8 cellular contexts compared by ENCODE assay signal in genomic region chr2:119756837-119757236, GRCh38. TPM values are rescaled to one million over a fixed set of nuclear protein-coding genes. Genes with fewer than 3 reads are reported as not detected.
A peak's percentile ranks its signal among the peaks of the same experiment; 100 is the strongest.
DNase-seq lines count a peak whose midpoint lies in the region; ATAC-seq and TF ChIP-seq lines count a peak whose summit lies in the region.

No MANE protein-coding gene starts in this region.

- 36% methylated on average over 5 of the region's 5 CpGs for WGBS in right cardiac atrium

- intact Hi-C loops in right cardiac atrium (cut with DNase I), result loop anchor here in 2 of 4 donors (5.0 to 10.0 kb wide), 4 partner anchors 65 to 418 kb away; no protein-coding TSS in a partner anchor

- no peaks in the 10 kb centered on the region for H3K9me3 Mint-ChIP-seq in activated naive CD8-positive, alpha-beta T cell (ENCODE audit: low read depth)
- no peaks in the 10 kb centered on the region for H3K9me3 Mint-ChIP-seq in type B pancreatic cell

- H3K27me3 Mint-ChIP-seq in activated naive CD8-positive, alpha-beta T cell, result no peaks in the 10 kb centered on the region
- no peaks in the 10 kb centered on the region for H3K27me3 Mint-ChIP-seq in type B pancreatic cell

- peak; percentile 94 for DNase-seq in LHCN-M2 (ENCODE audit: low read depth)
- peak; percentile 73 to 85 (median 79) for DNase-seq in right cardiac atrium
- DNase-seq in stimulated activated CD8-positive, alpha-beta memory T cell treated with anti-CD3 and anti-CD28 coated beads, Interleukin-12 subunit alpha, Interleukin-12 subunit beta, amount 100 ng/mL, for 24 hours (ENCODE audit: extremely low read depth), result peak; percentile 5
- DNase-seq in type B pancreatic cell (ENCODE audit: extremely low spot score, unreplicated experiment), result no peak
- DNase-seq in NCI-H1694 treated with DMSO at 0.1 percent for 48 hours (lab: John Stamatoyannopoulos, UW), result no peak

- H3K4me3 Mint-ChIP-seq in activated naive CD8-positive, alpha-beta T cell, result no peak overlapping the region
- no peak overlapping the region for H3K4me3 Mint-ChIP-seq in type B pancreatic cell

- H3K36me3 Mint-ChIP-seq in activated naive CD8-positive, alpha-beta T cell, result peaks cover under 1% of the 10 kb centered on the region
- H3K36me3 Mint-ChIP-seq in type B pancreatic cell, result no peaks in the 10 kb centered on the region

- H3K4me1 ChIP-seq in right cardiac atrium (ENCODE audit: control insufficient read depth, insufficient read depth, low read length), result peaks cover 2% of the 10 kb centered on the region

- TF ChIP-seq CTCF in type B pancreatic cell (conservative IDR thresholded peaks at IDR 0.05), result no peak

- no peaks in the 10 kb centered on the region for H3K27me3 ChIP-seq in right cardiac atrium (ENCODE audit: control insufficient read depth, insufficient read depth)

- H3K4me1 Mint-ChIP-seq in activated naive CD8-positive, alpha-beta T cell (ENCODE audit: low read depth), result peaks cover 39% of the 10 kb centered on the region
- H3K4me1 Mint-ChIP-seq in type B pancreatic cell (ENCODE audit: unreplicated experiment), result peaks cover 5% of the 10 kb centered on the region

- H3K9me3 ChIP-seq in right cardiac atrium (ENCODE audit: control insufficient read depth, low read length), result no peaks in the 10 kb centered on the region

- ATAC-seq in right cardiac atrium, result peak; percentile 27 to 49
- no peak for ATAC-seq in GM19023 (IDR thresholded peaks at IDR 0.05; ENCODE audit: unreplicated experiment)
- no peak for ATAC-seq in HG03439 (IDR thresholded peaks at IDR 0.05; ENCODE audit: unreplicated experiment)

- H3K27ac ChIP-seq in right cardiac atrium (ENCODE audit: low read length), result peak overlapping the region; percentile 11

- H3K27ac Mint-ChIP-seq in activated naive CD8-positive, alpha-beta T cell, result peak overlapping the region; percentile 61
- no peak overlapping the region for H3K27ac Mint-ChIP-seq in type B pancreatic cell

- H3K4me3 ChIP-seq in right cardiac atrium (ENCODE audit: low read length), result no peak overlapping the region

RNA-seq across cellular contexts. Expression of gene PTPN4, which starts 2.9 kb away (rescaled TPM):
- 13.6 and 17.5 TPM in 2 replicates for total RNA-seq in LHCN-M2 (2014; rRNA removed)
- polyA plus RNA-seq in LHCN-M2 (2012), result 2.9 TPM
- total RNA-seq in right cardiac atrium, result 10 to 100 TPM; 28.4 to 42.6 (median 38.7) TPM
- polyA plus RNA-seq in right cardiac atrium, result 6.5 TPM
- total RNA-seq in type B pancreatic cell (ENCODE audit: low replicate concordance), result 31.7 and 37.4 TPM in 2 replicates

Comparison
In these comparisons a context has a peak if more than half of its experiments do, and no peak if none do; other contexts are left out.
1. DNase-seq: peak in LHCN-M2 (single experiment), right cardiac atrium (3 of 3) and stimulated activated CD8-positive, alpha-beta memory T cell treated with anti-CD3 and anti-CD28 coated beads, Interleukin-12 subunit alpha, Interleukin-12 subunit beta, amount 100 ng/mL, for 24 hours (single experiment); none in type B pancreatic cell (single experiment) and NCI-H1694 treated with DMSO at 0.1 percent for 48 hours (single experiment).
2. ATAC-seq: peak in right cardiac atrium (2 of 2); none in GM19023 (single experiment) and HG03439 (single experiment).